In the genomic region with DNA sequence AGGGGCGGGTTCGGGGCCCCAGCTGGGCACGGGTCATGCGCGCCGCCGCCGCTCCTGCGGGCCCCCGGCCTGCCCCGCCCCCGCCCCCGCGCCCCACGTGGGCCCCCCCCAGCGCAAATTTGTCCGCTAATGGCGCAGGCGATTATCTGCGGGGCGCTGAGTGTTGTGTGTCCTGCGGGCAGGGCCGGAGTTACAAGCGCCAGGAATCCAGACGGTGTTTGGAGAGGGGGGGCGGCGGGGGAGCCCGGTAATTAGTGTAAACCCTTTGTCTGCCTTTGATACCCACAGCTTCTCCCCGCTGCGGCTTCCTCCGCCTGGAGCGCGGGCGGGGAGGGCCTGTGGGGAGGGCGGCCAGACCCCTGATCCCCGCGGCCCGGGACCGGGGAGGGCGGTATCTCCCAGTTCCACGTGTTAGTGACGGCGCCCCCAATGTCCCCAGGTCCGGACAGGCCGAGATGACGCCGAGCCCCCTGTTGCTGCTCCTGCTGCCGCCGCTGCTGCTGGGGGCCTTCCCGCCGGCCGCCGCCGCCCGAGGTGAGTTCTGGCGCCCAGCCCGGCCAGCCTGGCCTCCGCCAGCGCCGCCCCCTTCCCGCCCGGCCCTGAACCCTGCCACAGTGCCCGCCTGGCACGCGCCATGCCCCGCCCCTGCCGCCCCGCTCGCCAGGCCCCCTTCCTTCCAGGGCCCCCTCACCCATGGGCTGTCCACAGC, we compare ENCODE assay signal across 8 cellular contexts. TPM values are rescaled to one million over a fixed set of nuclear protein-coding genes. Genes with fewer than 3 reads are reported as not detected.
DNase-seq lines count a peak whose midpoint lies in the region; ATAC-seq and TF ChIP-seq lines count a peak whose summit lies in the region.

No MANE protein-coding gene starts in this region.

- H3K36me3 Mint-ChIP-seq in T-helper 17 cell (ENCODE audit: low read depth): no peaks in the 10 kb centered on the region
- peaks cover 9% of the 10 kb centered on the region for H3K36me3 Mint-ChIP-seq in central memory CD8-positive, alpha-beta T cell (ENCODE audit: insufficient read depth)
- H3K36me3 Mint-ChIP-seq in mesothelial cell of epicardium: no peaks in the 10 kb centered on the region
- no peaks in the 10 kb centered on the region for H3K36me3 Mint-ChIP-seq in type B pancreatic cell

- peak; percentile 6 for DNase-seq in NCI-H2029 (lab: John Stamatoyannopoulos, UW)
- no peak for DNase-seq in NCI-H2029 treated with DMSO at 0.1 percent for 48 hours (lab: John Stamatoyannopoulos, UW)
- DNase-seq in T-helper 17 cell: peak in 2 of 3 donors; percentile 26 to 29
- DNase-seq in central memory CD8-positive, alpha-beta T cell (ENCODE audit: low spot score in 2 of 2): no peak
- DNase-seq in mesothelial cell of epicardium (ENCODE audit: low spot score in 2 of 2, unreplicated experiment in 2 of 2): no peak
- no peak for DNase-seq in type B pancreatic cell (ENCODE audit: extremely low spot score, unreplicated experiment)
- DNase-seq in NCI-H345 (lab: John Stamatoyannopoulos, UW): no peak

- H3K4me3 Mint-ChIP-seq in T-helper 17 cell (peak overlapping the region; percentile 77), mesothelial cell of epicardium (peak overlapping the region; percentile 58), type B pancreatic cell (peak overlapping the region; percentile 57)
- H3K4me3 Mint-ChIP-seq in central memory CD8-positive, alpha-beta T cell: peak overlapping the region; percentile 66

- H3K4me1 Mint-ChIP-seq in T-helper 17 cell: peaks cover 10% of the 10 kb centered on the region
- peaks cover 16% of the 10 kb centered on the region for H3K4me1 Mint-ChIP-seq in central memory CD8-positive, alpha-beta T cell
- peaks cover 8% of the 10 kb centered on the region for H3K4me1 Mint-ChIP-seq in mesothelial cell of epicardium
- peaks cover 6% of the 10 kb centered on the region for H3K4me1 Mint-ChIP-seq in type B pancreatic cell (ENCODE audit: unreplicated experiment)

- no peaks in the 10 kb centered on the region for H3K9me3 Mint-ChIP-seq in central memory CD8-positive, alpha-beta T cell
- H3K9me3 Mint-ChIP-seq in mesothelial cell of epicardium (no peaks in the 10 kb centered on the region), type B pancreatic cell (peaks cover 2% of the 10 kb centered on the region)

- H3K27me3 Mint-ChIP-seq in T-helper 17 cell (peaks cover 16% of the 10 kb centered on the region), mesothelial cell of epicardium (ENCODE audit: low read depth) (peaks cover 26% of the 10 kb centered on the region), type B pancreatic cell (peaks cover 26% of the 10 kb centered on the region)
- peaks cover 21% of the 10 kb centered on the region for H3K27me3 Mint-ChIP-seq in central memory CD8-positive, alpha-beta T cell

- ATAC-seq in T-helper 17 cell (no peak), HG03097 (IDR thresholded peaks at IDR 0.05; ENCODE audit: low FRiP score, unreplicated experiment) (no peak)
- no peak for ATAC-seq in central memory CD8-positive, alpha-beta T cell (replicated peaks; ENCODE audit: extremely low read depth, poor library complexity, severe bottlenecking)

- no peaks in the 10 kb centered on the region for H3K9me3 ChIP-seq in T-helper 17 cell (ENCODE audit: control insufficient read depth, low read length, poor library complexity, severe bottlenecking)

- no peak for TF ChIP-seq CTCF in mesothelial cell of epicardium (IDR thresholded peaks at IDR 0.05; ENCODE audit: unreplicated experiment)
- no peak for TF ChIP-seq CTCF in type B pancreatic cell (conservative IDR thresholded peaks at IDR 0.05)

- H3K27ac Mint-ChIP-seq in T-helper 17 cell (no peak overlapping the region), mesothelial cell of epicardium (no peak overlapping the region), type B pancreatic cell (no peak overlapping the region)
- H3K27ac Mint-ChIP-seq in central memory CD8-positive, alpha-beta T cell (ENCODE audit: low read depth): no peak overlapping the region

RNA-seq across cellular contexts. Expression of a gene that starts 0.8 kb away (rescaled TPM):
- 10 to 100 TPM; 23.1 to 30.1 TPM for total RNA-seq in T-helper 17 cell
- total RNA-seq in mesothelial cell of epicardium: 35.2 to 37.7 TPM (median 37.4 TPM) in 3 replicates
- 20.5 and 30.9 TPM in 2 replicates for total RNA-seq in type B pancreatic cell (ENCODE audit: low replicate concordance)

RNA-seq across cellular contexts. Expression of a gene that starts 19.0 kb away (rescaled TPM):
- total RNA-seq in T-helper 17 cell (under 1 TPM in 1 of 2 donors, not detected in 1; 0.21 TPM), mesothelial cell of epicardium (0.23 to 0.63 TPM (median 0.38 TPM) in 3 replicates), type B pancreatic cell (ENCODE audit: low replicate concordance) (2.8 and 3.8 TPM in 2 replicates)

RNA-seq across cellular contexts. Expression of a gene that starts 25.3 kb away (rescaled TPM):
- 10 to 100 TPM; 56.9 to 58.6 TPM for total RNA-seq in T-helper 17 cell
- 63.3 to 68.6 TPM (median 65.8 TPM) in 3 replicates for total RNA-seq in mesothelial cell of epicardium
- total RNA-seq in type B pancreatic cell (ENCODE audit: low replicate concordance): 20.7 and 37.2 TPM in 2 replicates

RNA-seq across cellular contexts. Expression of a gene that starts 38.8 kb away (rescaled TPM):
- total RNA-seq in T-helper 17 cell (10 to 100 TPM; 13.5 to 14.4 TPM), mesothelial cell of epicardium (15.2 to 16.2 TPM (median 15.6 TPM) in 3 replicates), type B pancreatic cell (ENCODE audit: low replicate concordance) (17.0 and 21.2 TPM in 2 replicates)

Comparison
In these comparisons a context has a peak if more than half of its experiments do, and no peak if none do; other contexts are left out.
1. DNase-seq: peak in NCI-H2029 (single experiment) and T-helper 17 cell (2 of 3); none in NCI-H2029 treated with DMSO at 0.1 percent for 48 hours (single experiment), central memory CD8-positive, alpha-beta T cell (0 of 2), mesothelial cell of epicardium (0 of 2), type B pancreatic cell (single experiment) and NCI-H345 (single experiment).
2. Peak in every context shown above with its lines, with median percentiles within 50 percentile points of each other: H3K4me3 Mint-ChIP-seq.